20 cellular contexts compared by ENCODE assay signal in the genomic region with DNA sequence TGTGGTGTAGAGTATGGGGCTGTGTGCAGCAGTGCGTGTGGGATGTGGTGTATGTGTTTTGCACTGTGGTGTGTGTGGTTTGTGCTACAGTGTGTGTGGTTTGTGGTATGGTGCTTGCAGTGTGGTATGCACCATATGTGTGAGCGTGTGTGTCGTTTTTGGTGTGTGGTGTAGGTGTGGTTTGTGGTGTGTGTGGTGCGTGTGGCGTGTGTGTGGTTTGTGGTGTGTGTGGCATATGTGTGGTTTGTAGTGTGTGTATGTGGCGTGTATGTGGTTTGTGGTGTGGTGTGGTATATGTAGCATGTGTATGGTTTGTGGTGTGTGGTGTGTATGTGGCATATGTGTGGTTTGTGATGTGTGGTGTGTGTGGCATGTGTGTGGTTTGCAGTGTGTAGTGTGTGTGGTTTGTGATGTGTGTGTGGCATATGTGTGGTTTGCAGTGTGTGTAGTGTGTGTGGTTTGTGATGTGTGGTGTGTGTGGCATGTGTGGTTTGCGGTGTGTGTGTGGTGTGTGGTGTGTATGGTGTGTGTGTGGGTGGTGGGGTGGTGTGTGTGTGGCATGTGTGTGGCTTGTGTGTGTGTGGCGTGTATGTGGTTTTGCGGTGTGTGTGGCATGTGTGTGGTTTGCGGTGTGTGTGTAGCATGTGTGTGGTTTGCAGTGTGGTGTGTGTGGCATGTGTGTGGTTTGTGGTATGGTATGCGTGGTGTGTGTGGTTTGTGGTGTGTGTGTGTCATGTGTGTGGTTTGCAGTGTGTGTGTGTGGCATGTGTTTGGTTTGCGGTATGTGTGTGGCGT. TPM values are rescaled to one million over a fixed set of nuclear protein-coding genes. Genes with fewer than 3 reads are reported as not detected.
DNase-seq lines count a peak whose midpoint lies in the region; ATAC-seq, FAIRE-seq and TF ChIP-seq lines count a peak whose summit lies in the region.
"Had no signal": no experiment of that assay in that cellular context is flagged by ENCODE, and none has a peak within 500 bp of the region (broad histone marks: within the 10 kb centered on the region; RNA-seq: fewer than 3 reads in every experiment).

No MANE protein-coding gene starts in this region.

- no peak overlapping the region for H3K27ac Mint-ChIP-seq in activated CD4-positive, alpha-beta memory T cell treated with anti-CD3 and anti-CD28 coated beads for 36 hours
- no peak overlapping the region for H3K27ac Mint-ChIP-seq in natural killer cell
- H3K27ac Mint-ChIP-seq: CD14-positive monocyte; natural killer cell treated with Interleukin-12 subunit alpha and Interleukin-12 subunit beta and Interleukin-15 and Interleukin-18, amount 100 ng/mL, for 72 hours had no signal

- peak in 2 of 3 donors; percentile 21 to 26 for ATAC-seq in natural killer cell
- ATAC-seq: gastrocnemius medialis had no signal

- CTCF ChIA-PET in activated CD4-positive, alpha-beta memory T cell treated with anti-CD3 and anti-CD28 coated beads for 36 hours (lab: Charles Lee), result interaction anchor here (0.7 kb wide), 1 partner anchor 151 kb away, joined by 3 read pairs; no protein-coding TSS in a partner anchor

- POLR2A ChIA-PET in activated CD4-positive, alpha-beta memory T cell treated with anti-CD3 and anti-CD28 coated beads for 36 hours (lab: Charles Lee), result no interaction called here

- peaks cover 15% of the 10 kb centered on the region for H3K4me1 Mint-ChIP-seq in activated CD4-positive, alpha-beta memory T cell treated with anti-CD3 and anti-CD28 coated beads for 36 hours (ENCODE audit: low read depth)
- no peaks in the 10 kb centered on the region for H3K4me1 Mint-ChIP-seq in natural killer cell
- H3K4me1 Mint-ChIP-seq: CD14-positive monocyte had no signal

- no peaks in the 10 kb centered on the region for H3K27me3 Mint-ChIP-seq in activated CD4-positive, alpha-beta memory T cell treated with anti-CD3 and anti-CD28 coated beads for 36 hours
- no peaks in the 10 kb centered on the region for H3K27me3 Mint-ChIP-seq in natural killer cell (ENCODE audit: low read depth in 2 of 2)
- H3K27me3 Mint-ChIP-seq: natural killer cell treated with Interleukin-12 subunit alpha and Interleukin-12 subunit beta and Interleukin-15 and Interleukin-18, amount 100 ng/mL, for 72 hours had no signal

- TF ChIP-seq CTCF in natural killer cell (IDR thresholded peaks at IDR 0.05), result no peak

- H3K9me3 Mint-ChIP-seq in activated CD4-positive, alpha-beta memory T cell treated with anti-CD3 and anti-CD28 coated beads for 36 hours, result no peaks in the 10 kb centered on the region
- H3K9me3 Mint-ChIP-seq in natural killer cell, result no peaks in the 10 kb centered on the region
- H3K9me3 Mint-ChIP-seq: natural killer cell treated with Interleukin-12 subunit alpha and Interleukin-12 subunit beta and Interleukin-15 and Interleukin-18, amount 100 ng/mL, for 72 hours had no signal

- H3K36me3 Mint-ChIP-seq in activated CD4-positive, alpha-beta memory T cell treated with anti-CD3 and anti-CD28 coated beads for 36 hours, result peaks cover 11% of the 10 kb centered on the region
- H3K36me3 Mint-ChIP-seq in natural killer cell, result no peaks in the 10 kb centered on the region

- intact Hi-C loops in activated CD4-positive, alpha-beta memory T cell treated with anti-CD3 and anti-CD28 coated beads for 36 hours (cut with micrococcal nuclease), result no loop called here
- intact Hi-C loops in natural killer cell (cut with micrococcal nuclease), result no loop called here

- no peak overlapping the region for H3K4me3 Mint-ChIP-seq in activated CD4-positive, alpha-beta memory T cell treated with anti-CD3 and anti-CD28 coated beads for 36 hours
- no peak overlapping the region for H3K4me3 Mint-ChIP-seq in natural killer cell
- H3K4me3 Mint-ChIP-seq: CD14-positive monocyte; natural killer cell treated with Interleukin-12 subunit alpha and Interleukin-12 subunit beta and Interleukin-15 and Interleukin-18, amount 100 ng/mL, for 72 hours had no signal

- peak; percentile 87 for FAIRE-seq in GM18507 (lab: Jason Lieb, UNC)

- DNase-seq in activated CD8-positive, alpha-beta memory T cell treated with anti-CD3 and anti-CD28 coated beads, Interleukin-2, amount 50 U/mL, for 48 hours, result peak; percentile 71
- no peak for DNase-seq in activated CD8-positive, alpha-beta memory T cell treated with anti-CD3 and anti-CD28 coated beads, Interleukin-2, amount 50 U/mL, for 4 hours
- no peak for DNase-seq in GM18507 (ENCODE audit: extremely low spot score, insufficient read length, low read depth)
- peak; percentile 23 for DNase-seq in activated CD4-positive, alpha-beta memory T cell treated with anti-CD3 and anti-CD28 coated beads for 36 hours
- peak; percentile 31 for DNase-seq in natural killer cell
- DNase-seq in NCI-H2196 (lab: John Stamatoyannopoulos, UW; ENCODE audit: unreplicated experiment), result no peak
- DNase-seq in NCI-H1694 treated with DMSO at 0.1 percent for 48 hours (lab: John Stamatoyannopoulos, UW), result no peak
- no peak for DNase-seq in NCI-H1092 treated with DMSO at 0.1 percent for 48 hours (lab: John Stamatoyannopoulos, UW)
- DNase-seq: activated gamma-delta T cell treated with Interleukin-2 at 50 U/mL for 16 hours; anterior cingulate cortex; central memory CD4-positive, alpha-beta T cell; gastrocnemius medialis; kidney glomerular epithelial cell; NCI-H1048; NCI-H526; posterior cingulate gyrus; Right ventricle myocardium superior; uterus had no signal

RNA-seq across cellular contexts. Expression of a gene that starts 53.5 kb away (rescaled TPM):
- total RNA-seq in activated CD4-positive, alpha-beta memory T cell treated with anti-CD3 and anti-CD28 coated beads for 36 hours, result 10 to 100 TPM; 46.1 to 50.5 TPM
- 100 to 1,000 TPM; 187 to 232 (median 213) TPM for total RNA-seq in natural killer cell

Comparison
In these comparisons a context has a peak if more than half of its experiments do, and no peak if none do; other contexts are left out.
1. DNase-seq: peak in activated CD8-positive, alpha-beta memory T cell treated with anti-CD3 and anti-CD28 coated beads, Interleukin-2, amount 50 U/mL, for 48 hours (single experiment), activated CD4-positive, alpha-beta memory T cell treated with anti-CD3 and anti-CD28 coated beads for 36 hours (single experiment) and natural killer cell (single experiment); none in activated CD8-positive, alpha-beta memory T cell treated with anti-CD3 and anti-CD28 coated beads, Interleukin-2, amount 50 U/mL, for 4 hours (single experiment), GM18507 (single experiment), NCI-H2196 (single experiment), NCI-H1694 treated with DMSO at 0.1 percent for 48 hours (single experiment) and NCI-H1092 treated with DMSO at 0.1 percent for 48 hours (single experiment).